13 cellular contexts compared by ENCODE assay signal in genomic region chr15:93031103-93031464, GRCh38. TPM values are rescaled to one million over a fixed set of nuclear protein-coding genes. Genes with fewer than 3 reads are reported as not detected.
DNase-seq lines count a peak whose midpoint lies in the region; ATAC-seq and TF ChIP-seq lines count a peak whose summit lies in the region.
"Had no signal": no experiment of that assay in that cellular context is flagged by ENCODE, and none has a peak within 500 bp of the region (broad histone marks: within the 10 kb centered on the region; RNA-seq: fewer than 3 reads in every experiment).

No MANE protein-coding gene starts in this region.

- H3K4me3 ChIP-seq in DND-41 (ENCODE audit: low read depth in 1 of 2, low read length in 2 of 2) (no peak overlapping the region), OCI-LY3 (ENCODE audit: low read length) (no peak overlapping the region), stomach (no peak overlapping the region)
- H3K4me3 ChIP-seq: thyroid gland had no signal

- no peaks in the 10 kb centered on the region for H4K20me1 ChIP-seq in DND-41 (ENCODE audit: insufficient read depth, low read length)
- H4K20me1 ChIP-seq in OCI-LY3 (ENCODE audit: insufficient read depth, low read length), result peaks cover 31% of the 10 kb centered on the region

- ATAC-seq in DND-41 (ENCODE audit: insufficient read depth, low read depth), result no peak
- ATAC-seq in GM21367 (IDR thresholded peaks at IDR 0.05; ENCODE audit: unreplicated experiment), result no peak

- H3K4me2 ChIP-seq in DND-41 (ENCODE audit: insufficient read depth, low read length) (peak overlapping the region; percentile 21; the same call in 1 of the 2 replicates), OCI-LY3 (ENCODE audit: low read length) (peak overlapping the region; percentile 48; the same call in 1 of the 2 replicates)

- peak overlapping the region; percentile 24; the same call in 1 of the 2 replicates for H3K9ac ChIP-seq in DND-41 (ENCODE audit: low read depth, low read length)
- H3K9ac ChIP-seq in OCI-LY3 (ENCODE audit: low read length), result no peak overlapping the region

- H3K9me3 ChIP-seq in DND-41 (ENCODE audit: insufficient read depth, low read length, severe bottlenecking) (no peaks in the 10 kb centered on the region), OCI-LY3 (ENCODE audit: insufficient read depth, low read length) (no peaks in the 10 kb centered on the region), stomach (no peaks in the 10 kb centered on the region)
- H3K9me3 ChIP-seq: thyroid gland had no signal

- H3K4me1 ChIP-seq in DND-41 (ENCODE audit: insufficient read depth, low read length), result peaks cover 13% of the 10 kb centered on the region
- H3K4me1 ChIP-seq in OCI-LY3 (ENCODE audit: low read length), result peaks cover 3% of the 10 kb centered on the region; the same call in 1 of the 2 replicates
- peaks cover 36 to 59% (median 49%) of the 10 kb centered on the region in 4 donors for H3K4me1 ChIP-seq in stomach

- no peak overlapping the region for H3K4me3 Mint-ChIP-seq in glutamatergic neuron (ENCODE audit: unreplicated experiment)
- H3K4me3 Mint-ChIP-seq in immature natural killer cell, result no peak overlapping the region
- H3K4me3 Mint-ChIP-seq: activated naive CD8-positive, alpha-beta T cell; effector memory CD8-positive, alpha-beta T cell; stimulated activated effector memory CD8-positive, alpha-beta T cell treated with anti-CD3 and anti-CD28 coated beads, Interleukin-12 subunit alpha, Interleukin-12 subunit beta, amount 100 ng/mL, for 72 hours had no signal

- intact Hi-C loops in stomach (cut with DNase I; ENCODE audit: low total_unique reads), result loop anchor here (5.0 kb wide), 1 partner anchor 1091 kb away; no protein-coding TSS in a partner anchor

- H3K27ac ChIP-seq in DND-41 (ENCODE audit: low read length) (peak overlapping the region; percentile 54), OCI-LY3 (ENCODE audit: low read length) (no peak overlapping the region), stomach (peak overlapping the region in 2 of 5 donors; percentile 82 to 87)

- TF ChIP-seq CTCF in DND-41 (IDR thresholded peaks at IDR 0.05; ENCODE audit: borderline replicate concordance, extremely low read depth, low read length, poor library complexity, severe bottlenecking) (no peak), OCI-LY3 (IDR thresholded peaks at IDR 0.05; ENCODE audit: low read depth, low read length) (no peak), glutamatergic neuron (IDR thresholded peaks at IDR 0.05; ENCODE audit: partially characterized antibody, unreplicated experiment) (no peak), stomach (IDR thresholded peaks at IDR 0.05) (no peak)

- H3K27me3 Mint-ChIP-seq in glutamatergic neuron (ENCODE audit: unreplicated experiment) (peaks cover 14% of the 10 kb centered on the region), immature natural killer cell (ENCODE audit: low read depth in 3 of 3) (peaks cover 4 to 11% (median 6%) of the 10 kb centered on the region in 3 donors)

- no peak for TF ChIP-seq EP300 in stomach (IDR thresholded peaks at IDR 0.05)

- no peak for TF ChIP-seq POLR2A in stomach (IDR thresholded peaks at IDR 0.05)

- H3K27ac Mint-ChIP-seq in glutamatergic neuron (ENCODE audit: unreplicated experiment) (peak overlapping the region; percentile 62), immature natural killer cell (no peak overlapping the region)

- DNase-seq in DND-41 (no peak), glutamatergic neuron (no peak), stomach (peak; percentile 23), immature natural killer cell (no peak), NCI-H2196 treated with DMSO at 0.1 percent for 48 hours (lab: John Stamatoyannopoulos, UW; ENCODE audit: unreplicated experiment) (no peak)
- DNase-seq: NCI-H2029 had no signal

- H3K27me3 ChIP-seq in DND-41 (ENCODE audit: insufficient read depth, low read length, poor library complexity) (no peaks in the 10 kb centered on the region), OCI-LY3 (ENCODE audit: low read depth, low read length) (no peaks in the 10 kb centered on the region), stomach (no peaks in the 10 kb centered on the region)
- H3K27me3 ChIP-seq: thyroid gland had no signal

- H3K79me2 ChIP-seq in DND-41 (ENCODE audit: insufficient read depth, low read length), result no peaks in the 10 kb centered on the region
- no peaks in the 10 kb centered on the region for H3K79me2 ChIP-seq in OCI-LY3 (ENCODE audit: low read length)

- H2AFZ ChIP-seq in DND-41 (ENCODE audit: low read depth, low read length) (0 out of 2 replicates have a peak overlapping the region, but pooled peaks have one; percentile 6), OCI-LY3 (ENCODE audit: low read depth, low read length) (no peak overlapping the region)

- WGBS in stomach, 5 donors, result 62 to 73% (median 63%) methylated on average over 8 to 9 of the region's 9 CpGs

- H3K9me3 Mint-ChIP-seq in glutamatergic neuron (ENCODE audit: unreplicated experiment), result peaks cover 14% of the 10 kb centered on the region
- no peaks in the 10 kb centered on the region for H3K9me3 Mint-ChIP-seq in immature natural killer cell
- H3K9me3 Mint-ChIP-seq: effector memory CD8-positive, alpha-beta T cell; stimulated activated effector memory CD8-positive, alpha-beta T cell treated with anti-CD3 and anti-CD28 coated beads, Interleukin-12 subunit alpha, Interleukin-12 subunit beta, amount 100 ng/mL, for 72 hours had no signal

- H3K36me3 Mint-ChIP-seq in glutamatergic neuron (ENCODE audit: unreplicated experiment) (no peaks in the 10 kb centered on the region), immature natural killer cell (peaks cover 0 to 8% (median 0%) of the 10 kb centered on the region in 3 donors)
- H3K36me3 Mint-ChIP-seq: activated naive CD8-positive, alpha-beta T cell had no signal

- peaks cover 32% of the 10 kb centered on the region for H3K4me1 Mint-ChIP-seq in glutamatergic neuron (ENCODE audit: low read depth, unreplicated experiment)
- peaks cover 25 to 33% of the 10 kb centered on the region in 2 donors for H3K4me1 Mint-ChIP-seq in immature natural killer cell

- H3K36me3 ChIP-seq in DND-41 (ENCODE audit: insufficient read depth, low read length) (peaks cover 12% of the 10 kb centered on the region), OCI-LY3 (replicated peaks; ENCODE audit: low read depth, low read length) (peaks cover 25% of the 10 kb centered on the region), stomach (peaks cover 10 to 16% (median 16%) of the 10 kb centered on the region in 4 donors)

RNA-seq across cellular contexts. Expression of gene RGMA, which starts 57.9 kb away (rescaled TPM):
- total RNA-seq in glutamatergic neuron (ENCODE audit: unreplicated experiment) (56.6 TPM), stomach (10 to 100 TPM in 4 of 5 donors, 1 to 10 TPM in 1; 1.7 to 64.2 (median 30.1) TPM)
- polyA plus RNA-seq in stomach (10 to 100 TPM in 1 of 3 donors, 1 to 10 TPM in 2; 4.6 to 19.8 (median 8.0) TPM), immature natural killer cell (not detected)
- total RNA-seq: Daoy had no signal
